Comparison of ENCODE assay signal across 1 cellular context in the genomic region with DNA sequence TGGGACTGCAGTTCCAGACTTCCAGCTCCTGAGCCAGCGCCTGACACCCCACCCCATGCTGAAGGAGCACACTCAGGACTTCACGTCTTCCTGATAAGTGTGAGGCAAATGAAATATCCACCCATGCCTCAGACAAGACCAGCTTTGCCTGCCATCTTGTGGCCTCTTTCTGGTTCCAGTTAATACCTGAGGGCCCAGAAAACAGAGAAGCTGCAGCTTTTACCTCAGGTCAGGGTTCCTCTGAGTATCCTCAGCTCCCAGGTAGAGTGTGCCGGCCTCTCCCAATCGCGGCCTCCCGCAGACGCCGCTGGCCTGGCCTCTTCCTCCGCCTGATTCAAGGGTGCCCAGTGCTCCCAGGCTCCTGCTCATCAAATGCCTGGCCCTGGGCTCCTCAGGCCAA.
TF ChIP-seq lines count a peak whose summit lies in the region.

No MANE protein-coding gene starts in this region.

TF ChIP-seq in endothelial cell of umbilical vein, 7 proteins besides CTCF, POLR2A, EP300 and RAD21 (continued from another document):
- no peak for TF ChIP-seq MYC (IDR thresholded peaks at IDR 0.05; ENCODE audit: low read depth, low read length)
- TF ChIP-seq, protein P1, sequence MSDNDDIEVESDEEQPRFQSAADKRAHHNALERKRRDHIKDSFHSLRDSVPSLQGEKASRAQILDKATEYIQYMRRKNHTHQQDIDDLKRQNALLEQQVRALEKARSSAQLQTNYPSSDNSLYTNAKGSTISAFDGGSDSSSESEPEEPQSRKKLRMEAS (IDR thresholded peaks at IDR 0.05; ENCODE audit: insufficient read depth, insufficient read length) = no peak
- TF ChIP-seq POLR2AphosphoS5 (IDR thresholded peaks at IDR 0.05; ENCODE audit: insufficient read depth, low read depth, low read length) = no peak
- no peak for TF ChIP-seq GATA2 (IDR thresholded peaks at IDR 0.05; ENCODE audit: insufficient read depth, insufficient read length, low read depth, low read length)
- TF ChIP-seq FOS (IDR thresholded peaks at IDR 0.05; ENCODE audit: borderline replicate concordance, insufficient read depth, low read length) = no peak
TF ChIP-seq in endothelial cell of umbilical vein: peak in this region for 0.
